1 cellular context compared by ENCODE assay signal in genomic region chr1:100494393-100495084, GRCh38.
TF ChIP-seq lines count a peak whose summit lies in the region.

No MANE protein-coding gene starts in this region.

TF ChIP-seq in HepG2, 621 proteins besides CTCF, POLR2A, EP300 and RAD21 (continued from another document):
- TF ChIP-seq ZHX2 (IDR thresholded peaks at IDR 0.05; ENCODE audit: low read depth) (no peak), ZHX2 (CRISPR knock-in tag; IDR thresholded peaks at IDR 0.05; ENCODE audit: borderline replicate concordance) (no peak), ZNF230 (CRISPR knock-in tag; IDR thresholded peaks at IDR 0.05) (no peak), NR1H2 (CRISPR knock-in tag; IDR thresholded peaks at IDR 0.05; ENCODE audit: borderline replicate concordance, low read depth) (no peak), PPARG (CRISPR knock-in tag; conservative IDR thresholded peaks at IDR 0.05) (peak; percentile 53; the same call in 1 of the 2 replicates), ONECUT2 (CRISPR knock-in tag; IDR thresholded peaks at IDR 0.05) (peak; percentile 17; the same call in 1 of the 2 replicates), MED1 (CRISPR knock-in tag; IDR thresholded peaks at IDR 0.05) (0 out of 2 replicates have a peak, but pooled peaks have one; percentile 26), FOXP4 (CRISPR knock-in tag; IDR thresholded peaks at IDR 0.05) (peak; percentile 26; the same call in 1 of the 2 replicates), ASH2L (IDR thresholded peaks at IDR 0.05; ENCODE audit: insufficient read length, low read depth, low read length) (no peak), ZNF646 (CRISPR knock-in tag; IDR thresholded peaks at IDR 0.05) (no peak), RCOR2 (CRISPR knock-in tag; IDR thresholded peaks at IDR 0.05) (peak; percentile 42; the same call in 1 of the 2 replicates), ZNF10 (CRISPR knock-in tag; IDR thresholded peaks at IDR 0.05; ENCODE audit: borderline replicate concordance, low read depth) (no peak), KDM5A (IDR thresholded peaks at IDR 0.05; ENCODE audit: borderline replicate concordance, low read length) (no peak), FOXO1 (CRISPR knock-in tag; IDR thresholded peaks at IDR 0.05) (peak; percentile 13; the same call in 1 of the 2 replicates), ARID3A (IDR thresholded peaks at IDR 0.05; ENCODE audit: low read depth, low read length) (peak; percentile 78; the same call in 1 of the 2 replicates), RXRB (CRISPR knock-in tag; IDR thresholded peaks at IDR 0.05; ENCODE audit: borderline replicate concordance) (0 out of 2 replicates have a peak, but pooled peaks have one; percentile 23), ARID5B (CRISPR knock-in tag; IDR thresholded peaks at IDR 0.05) (peak; percentile 68)
TF ChIP-seq in HepG2: peak in this region for 33.
